Comparison of ENCODE assay signal across 9 cellular contexts in the genomic region with DNA sequence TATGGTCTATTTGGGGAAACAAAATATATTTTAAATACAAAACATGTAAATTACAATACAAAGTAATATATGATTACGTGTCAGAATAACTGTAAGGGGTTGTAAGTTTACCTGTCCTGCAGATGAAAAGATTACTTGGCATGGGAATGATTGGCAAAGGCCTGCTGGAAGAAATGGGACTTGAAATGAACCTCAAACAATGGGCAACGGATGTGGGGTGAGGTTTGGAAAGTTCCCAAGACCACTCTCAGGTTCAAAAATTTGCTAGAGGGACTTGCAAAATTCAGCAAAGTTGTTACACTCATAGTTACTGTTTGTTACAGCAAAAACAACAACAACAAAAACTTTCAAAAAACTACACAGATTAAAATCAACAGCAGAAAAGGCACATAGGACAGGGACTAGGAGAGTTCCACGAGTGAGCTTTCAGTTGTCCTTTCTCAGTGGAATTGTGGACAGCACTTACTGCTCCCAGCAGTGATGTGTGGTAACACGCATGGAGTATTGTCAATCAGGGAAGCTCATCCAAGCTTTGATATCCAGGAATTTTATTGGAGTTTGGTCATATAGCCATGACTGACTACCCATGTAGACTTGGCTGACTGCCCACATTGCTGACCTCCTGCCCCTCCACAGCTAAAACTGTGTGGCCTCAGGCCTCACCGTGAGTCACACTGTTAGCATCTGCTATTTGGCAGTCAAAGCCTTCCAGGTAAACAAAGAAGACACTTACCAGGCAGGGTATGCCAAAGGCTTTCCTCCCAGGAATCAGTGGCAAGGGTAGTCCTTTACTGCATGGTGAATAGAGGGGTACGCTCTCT. TPM values are rescaled to one million over a fixed set of nuclear protein-coding genes. Genes with fewer than 3 reads are reported as not detected.
A peak's percentile ranks its signal among the peaks of the same experiment; 100 is the strongest.
DNase-seq lines count a peak whose midpoint lies in the region; ATAC-seq and TF ChIP-seq lines count a peak whose summit lies in the region.
"Had no signal": no experiment of that assay in that cellular context is flagged by ENCODE, and none has a peak within 500 bp of the region (broad histone marks: within the 10 kb centered on the region; RNA-seq: fewer than 3 reads in every experiment).

No MANE protein-coding gene starts in this region.

- H3K27me3 ChIP-seq in HUES6 (ENCODE audit: control insufficient read depth, insufficient read depth, low read length): no peaks in the 10 kb centered on the region

- H3K4me1 ChIP-seq in HUES6 (ENCODE audit: control insufficient read depth, insufficient read depth, low read length): peaks cover 37% of the 10 kb centered on the region

- ATAC-seq in left lobe of liver (peak; percentile 97), HG02852 (IDR thresholded peaks at IDR 0.05; ENCODE audit: unreplicated experiment) (no peak)

- DNase-seq in AG08396 (ENCODE audit: low spot score): peak; percentile 64
- peak; percentile 77 for DNase-seq in astrocyte of the spinal cord (ENCODE audit: low read depth, low spot score)
- DNase-seq in left lobe of liver (ENCODE audit: low spot score): peak; percentile 84
- DNase-seq in NOMO-1 (lab: John Stamatoyannopoulos, UW; ENCODE audit: unreplicated experiment in 2 of 2): no peak
- no peak for DNase-seq in MV-4-11 (lab: John Stamatoyannopoulos, UW)
- no peak for DNase-seq in NCI-H1694 treated with DMSO at 0.1 percent for 48 hours (lab: John Stamatoyannopoulos, UW)
- DNase-seq: activated B cell treated with CpG ODN at 0.5 μM for 24 hours had no signal

- no peaks in the 10 kb centered on the region for H3K9me3 ChIP-seq in HUES6 (ENCODE audit: control insufficient read depth, insufficient read depth, low read depth, low read length)

- in situ Hi-C loops in astrocyte of the spinal cord (cut with HindIII; ENCODE audit: low sequenced_read_pairs): no loop called here

- H3K4me3 ChIP-seq in HUES6 (ENCODE audit: low read depth, low read length): no peak overlapping the region
- no peak overlapping the region for H3K4me3 ChIP-seq in astrocyte of the spinal cord (ENCODE audit: low read depth, low read length)

- no peak overlapping the region for H3K9ac ChIP-seq in HUES6 (ENCODE audit: low read length)

- no peak for TF ChIP-seq CTCF in astrocyte of the spinal cord (IDR thresholded peaks at IDR 0.05; ENCODE audit: low read depth, low read length)

- H3K36me3 ChIP-seq in HUES6 (ENCODE audit: control insufficient read depth, insufficient read depth, low read length): no peaks in the 10 kb centered on the region

- H3K27ac ChIP-seq in HUES6 (ENCODE audit: low read depth, low read length): 0 out of 2 replicates have a peak overlapping the region, but pooled peaks have one; percentile 14

RNA-seq across cellular contexts. Expression of gene EXOC6, which starts 43.8 kb away (rescaled TPM):
- total RNA-seq in left lobe of liver: 4.9 TPM

Comparison
In these comparisons a context has a peak if more than half of its experiments do, and no peak if none do; other contexts are left out.
1. DNase-seq: peak in AG08396 (single experiment), astrocyte of the spinal cord (single experiment) and left lobe of liver (single experiment); none in NOMO-1 (0 of 2), MV-4-11 (single experiment) and NCI-H1694 treated with DMSO at 0.1 percent for 48 hours (single experiment).